ENCODE assay signal across 1 cellular context in genomic region chr11:32154275-32154674, GRCh38.
TF ChIP-seq lines count a peak whose summit lies in the region.

No MANE protein-coding gene starts in this region.

TF ChIP-seq in K562, 482 proteins besides CTCF, POLR2A, EP300 and RAD21 (continued from another document):
- TF ChIP-seq, protein P1, sequence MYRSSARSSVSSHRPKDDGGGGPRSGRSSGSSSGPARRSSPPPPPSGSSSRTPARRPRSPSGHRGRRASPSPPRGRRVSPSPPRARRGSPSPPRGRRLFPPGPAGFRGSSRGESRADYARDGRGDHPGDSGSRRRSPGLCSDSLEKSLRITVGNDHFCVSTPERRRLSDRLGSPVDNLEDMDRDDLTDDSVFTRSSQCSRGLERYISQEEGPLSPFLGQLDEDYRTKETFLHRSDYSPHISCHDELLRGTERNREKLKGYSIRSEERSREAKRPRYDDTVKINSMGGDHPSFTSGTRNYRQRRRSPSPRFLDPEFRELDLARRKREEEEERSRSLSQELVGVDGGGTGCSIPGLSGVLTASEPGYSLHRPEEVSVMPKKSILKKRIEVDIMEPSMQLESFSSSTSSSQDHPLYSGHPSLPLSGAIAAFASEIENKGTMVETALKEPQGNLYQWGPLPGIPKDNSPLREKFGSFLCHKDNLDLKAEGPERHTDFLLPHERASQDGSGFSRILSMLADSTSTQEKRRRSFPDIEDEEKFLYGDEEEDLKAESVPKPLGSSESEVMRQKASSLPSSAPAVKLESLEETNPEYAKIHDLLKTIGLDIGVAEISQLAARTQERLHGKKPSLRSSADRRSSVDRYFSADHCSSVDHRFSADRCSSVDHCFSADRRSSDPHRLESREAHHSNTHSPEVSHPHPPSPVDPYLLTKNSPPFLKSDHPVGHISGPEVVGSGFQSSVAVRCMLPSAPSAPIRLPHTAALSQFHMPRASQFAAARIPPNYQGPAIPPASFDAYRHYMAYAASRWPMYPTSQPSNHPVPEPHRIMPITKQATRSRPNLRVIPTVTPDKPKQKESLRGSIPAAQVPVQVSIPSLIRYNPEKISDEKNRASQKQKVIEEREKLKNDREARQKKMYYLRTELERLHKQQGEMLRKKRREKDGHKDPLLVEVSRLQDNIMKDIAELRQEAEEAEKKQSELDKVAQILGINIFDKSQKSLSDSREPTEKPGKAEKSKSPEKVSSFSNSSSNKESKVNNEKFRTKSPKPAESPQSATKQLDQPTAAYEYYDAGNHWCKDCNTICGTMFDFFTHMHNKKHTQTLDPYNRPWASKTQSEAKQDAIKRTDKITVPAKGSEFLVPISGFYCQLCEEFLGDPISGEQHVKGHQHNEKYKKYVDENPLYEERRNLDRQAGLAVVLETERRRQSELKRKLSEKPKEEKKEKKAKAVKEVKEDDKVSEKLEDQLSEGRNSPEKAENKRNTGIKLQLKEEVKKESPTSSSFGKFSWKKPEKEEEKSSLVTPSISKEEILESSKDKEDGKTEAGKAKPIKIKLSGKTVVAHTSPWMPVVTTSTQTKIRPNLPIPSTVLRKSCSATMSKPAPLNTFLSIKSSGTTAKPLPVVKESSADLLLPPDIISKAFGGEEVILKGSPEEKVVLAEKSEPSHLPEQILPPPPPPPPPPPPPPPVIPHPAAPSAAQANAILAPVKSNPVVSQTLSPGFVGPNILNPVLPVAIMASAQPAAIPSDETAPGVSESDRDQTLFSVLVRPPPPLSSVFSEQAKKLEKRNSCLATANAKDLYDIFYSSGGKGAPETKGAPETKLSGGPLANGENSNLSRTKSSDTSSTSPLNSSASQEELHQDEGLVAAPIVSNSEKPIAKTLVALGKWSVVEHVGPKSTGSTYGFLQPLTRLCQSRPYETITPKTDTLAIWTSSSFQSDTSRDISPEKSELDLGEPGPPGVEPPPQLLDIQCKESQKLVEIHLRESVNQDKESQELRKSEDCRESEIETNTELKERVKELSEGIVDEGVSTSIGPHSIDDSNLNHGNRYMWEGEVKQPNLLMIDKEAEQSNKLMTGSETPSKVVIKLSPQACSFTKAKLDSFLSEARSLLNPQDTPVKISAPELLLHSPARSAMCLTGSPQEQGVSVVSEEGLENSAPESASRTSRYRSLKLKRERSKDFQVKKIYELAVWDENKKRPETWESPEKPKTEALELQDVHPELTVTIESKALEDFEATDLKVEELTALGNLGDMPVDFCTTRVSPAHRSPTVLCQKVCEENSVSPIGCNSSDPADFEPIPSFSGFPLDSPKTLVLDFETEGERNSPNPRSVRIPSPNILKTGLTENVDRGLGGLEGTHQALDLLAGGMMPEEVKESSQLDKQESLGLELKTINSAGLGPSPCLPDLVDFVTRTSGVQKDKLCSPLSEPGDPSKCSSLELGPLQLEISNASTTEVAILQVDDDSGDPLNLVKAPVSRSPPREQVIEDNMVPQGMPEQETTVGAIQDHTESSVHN (IDR thresholded peaks at IDR 0.05; ENCODE audit: borderline replicate concordance in 1 of 2, low read depth in 1 of 2): no peak
- TF ChIP-seq SMARCE1 (IDR thresholded peaks at IDR 0.05) (no peak), NR3C1 (CRISPR knock-in tag; IDR thresholded peaks at IDR 0.05) (no peak), ZNF398 (CRISPR knock-in tag; IDR thresholded peaks at IDR 0.05) (no peak), TAF7 (tag; IDR thresholded peaks at IDR 0.05) (no peak), ZNF584 (CRISPR knock-in tag; IDR thresholded peaks at IDR 0.05; ENCODE audit: low read depth) (no peak)
